ENCODE assay signal across 18 cellular contexts in the genomic region with DNA sequence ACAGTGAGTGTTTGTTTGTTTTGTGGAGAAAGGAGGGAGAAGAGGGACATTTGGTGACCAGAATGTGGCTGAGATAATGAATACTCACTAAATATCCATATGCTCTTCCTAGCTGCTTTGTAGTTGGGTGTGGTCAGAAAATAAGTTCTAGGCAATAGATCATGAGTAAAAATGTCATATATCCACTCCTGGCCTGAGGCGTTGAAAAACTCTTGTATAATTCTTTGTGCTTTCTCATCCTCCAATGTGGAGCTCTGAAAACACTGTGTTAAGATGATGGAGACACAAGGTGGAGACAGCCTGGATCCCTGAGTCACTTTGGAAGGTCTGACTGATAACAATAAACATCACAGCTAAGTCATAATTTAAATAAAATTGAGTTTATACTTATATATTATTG. TPM values are rescaled to one million over a fixed set of nuclear protein-coding genes. Genes with fewer than 3 reads are reported as not detected.
DNase-seq lines count a peak whose midpoint lies in the region; ATAC-seq and TF ChIP-seq lines count a peak whose summit lies in the region.
"Had no signal": no experiment of that assay in that cellular context is flagged by ENCODE, and none has a peak within 500 bp of the region (broad histone marks: within the 10 kb centered on the region; RNA-seq: fewer than 3 reads in every experiment).

No MANE protein-coding gene starts in this region.

- peaks cover 36% of the 10 kb centered on the region for H3K4me1 ChIP-seq in GM23248 (ENCODE audit: insufficient read depth)
- H3K4me1 ChIP-seq: BLaER1, HAP-1 had no signal

- intact Hi-C loops in dendritic cell treated with granulocyte-macrophage colony-stimulating factor and Interleukin-4, amounts not matched to agents 40 ng/mL and 50 ng/mL, for 4 days (cut with micrococcal nuclease) = no loop called here

- no peak overlapping the region for H2AFZ ChIP-seq in GM23248

- peaks cover 17% of the 10 kb centered on the region; the same call in 1 of the 2 replicates for H3F3A ChIP-seq in GM23248 (ENCODE audit: insufficient read depth)

- POLR2A ChIA-PET in activated CD4-positive, alpha-beta T cell treated with anti-CD3 and anti-CD28 coated beads, Interleukin-2, amount 10 ng/mL, durations not matched to agents 7 days and 5 days (lab: Charles Lee) = no interaction called here

- peaks cover 2% of the 10 kb centered on the region for H3K36me3 Mint-ChIP-seq in activated CD4-positive, alpha-beta T cell treated with anti-CD3 and anti-CD28 coated beads, Interleukin-2, amount 10 ng/mL, durations not matched to agents 7 days and 5 days (ENCODE audit: low read depth)
- no peaks in the 10 kb centered on the region for H3K36me3 Mint-ChIP-seq in dendritic cell treated with granulocyte-macrophage colony-stimulating factor and Interleukin-4, amounts not matched to agents 40 ng/mL and 50 ng/mL, for 4 days (ENCODE audit: low read depth)
- no peaks in the 10 kb centered on the region for H3K36me3 Mint-ChIP-seq in type B pancreatic cell
- no peaks in the 10 kb centered on the region for H3K36me3 Mint-ChIP-seq in activated naive CD8-positive, alpha-beta T cell treated with anti-CD3 and anti-CD28 coated beads, Interleukin-2, amount 50 U/mL, for 24 hours (ENCODE audit: low read depth)
- H3K36me3 Mint-ChIP-seq: CD14-positive monocyte; CD4-positive, alpha-beta memory T cell had no signal

- no peak for ATAC-seq in activated naive CD8-positive, alpha-beta T cell treated with anti-CD3 and anti-CD28 coated beads, Interleukin-2, amount 50 U/mL, for 24 hours
- ATAC-seq in GM18907 (IDR thresholded peaks at IDR 0.05; ENCODE audit: unreplicated experiment) = no peak

- no peaks in the 10 kb centered on the region for H3K9me3 ChIP-seq in GM23248 (ENCODE audit: low read depth)
- H3K9me3 ChIP-seq: BLaER1, HAP-1 had no signal

- peak overlapping the region; percentile 19 for H3K27ac Mint-ChIP-seq in activated CD4-positive, alpha-beta T cell treated with anti-CD3 and anti-CD28 coated beads, Interleukin-2, amount 10 ng/mL, durations not matched to agents 7 days and 5 days
- H3K27ac Mint-ChIP-seq in dendritic cell treated with granulocyte-macrophage colony-stimulating factor and Interleukin-4, amounts not matched to agents 40 ng/mL and 50 ng/mL, for 4 days = peak overlapping the region; percentile 7
- H3K27ac Mint-ChIP-seq in type B pancreatic cell = peak overlapping the region; percentile 3
- no peak overlapping the region for H3K27ac Mint-ChIP-seq in activated naive CD8-positive, alpha-beta T cell treated with anti-CD3 and anti-CD28 coated beads, Interleukin-2, amount 50 U/mL, for 24 hours
- H3K27ac Mint-ChIP-seq: CD14-positive monocyte; CD4-positive, alpha-beta memory T cell had no signal

- TF ChIP-seq CTCF in type B pancreatic cell (conservative IDR thresholded peaks at IDR 0.05) = no peak

- in situ Hi-C loops in GM23248 (cut with MboI) = no loop called here

- no peaks in the 10 kb centered on the region for H3K27me3 ChIP-seq in GM23248 (replicated peaks; ENCODE audit: insufficient read depth)
- H3K27me3 ChIP-seq: BLaER1 had no signal

- no peaks in the 10 kb centered on the region for H4K20me1 ChIP-seq in GM23248 (ENCODE audit: insufficient read depth)
- H4K20me1 ChIP-seq: BLaER1 had no signal

- H3K27me3 Mint-ChIP-seq in activated CD4-positive, alpha-beta T cell treated with anti-CD3 and anti-CD28 coated beads, Interleukin-2, amount 10 ng/mL, durations not matched to agents 7 days and 5 days = peaks cover 23% of the 10 kb centered on the region
- peaks cover 16% of the 10 kb centered on the region for H3K27me3 Mint-ChIP-seq in dendritic cell treated with granulocyte-macrophage colony-stimulating factor and Interleukin-4, amounts not matched to agents 40 ng/mL and 50 ng/mL, for 4 days
- peaks cover 25% of the 10 kb centered on the region for H3K27me3 Mint-ChIP-seq in type B pancreatic cell
- H3K27me3 Mint-ChIP-seq in activated naive CD8-positive, alpha-beta T cell treated with anti-CD3 and anti-CD28 coated beads, Interleukin-2, amount 50 U/mL, for 24 hours = peaks cover 11% of the 10 kb centered on the region

- no peaks in the 10 kb centered on the region for H3K9me3 Mint-ChIP-seq in activated CD4-positive, alpha-beta T cell treated with anti-CD3 and anti-CD28 coated beads, Interleukin-2, amount 10 ng/mL, durations not matched to agents 7 days and 5 days
- H3K9me3 Mint-ChIP-seq in dendritic cell treated with granulocyte-macrophage colony-stimulating factor and Interleukin-4, amounts not matched to agents 40 ng/mL and 50 ng/mL, for 4 days = no peaks in the 10 kb centered on the region
- peaks cover 4% of the 10 kb centered on the region for H3K9me3 Mint-ChIP-seq in type B pancreatic cell
- no peaks in the 10 kb centered on the region for H3K9me3 Mint-ChIP-seq in activated naive CD8-positive, alpha-beta T cell treated with anti-CD3 and anti-CD28 coated beads, Interleukin-2, amount 50 U/mL, for 24 hours
- H3K9me3 Mint-ChIP-seq: CD14-positive monocyte; CD4-positive, alpha-beta memory T cell had no signal

- CTCF ChIA-PET in activated CD4-positive, alpha-beta T cell treated with anti-CD3 and anti-CD28 coated beads, Interleukin-2, amount 10 ng/mL, durations not matched to agents 7 days and 5 days (lab: Charles Lee) = interaction anchor here (1.3 kb wide), 1 partner anchor 97 kb away, joined by 4 read pairs; no protein-coding TSS in a partner anchor

- H3K4me3 Mint-ChIP-seq in activated CD4-positive, alpha-beta T cell treated with anti-CD3 and anti-CD28 coated beads, Interleukin-2, amount 10 ng/mL, durations not matched to agents 7 days and 5 days = no peak overlapping the region
- no peak overlapping the region for H3K4me3 Mint-ChIP-seq in dendritic cell treated with granulocyte-macrophage colony-stimulating factor and Interleukin-4, amounts not matched to agents 40 ng/mL and 50 ng/mL, for 4 days
- H3K4me3 Mint-ChIP-seq in type B pancreatic cell = no peak overlapping the region
- no peak overlapping the region for H3K4me3 Mint-ChIP-seq in activated naive CD8-positive, alpha-beta T cell treated with anti-CD3 and anti-CD28 coated beads, Interleukin-2, amount 50 U/mL, for 24 hours
- H3K4me3 Mint-ChIP-seq: CD14-positive monocyte; CD4-positive, alpha-beta memory T cell had no signal

- 44 to 69% methylated on average over 1 of the region's 1 CpG for WGBS in GM23248 (ENCODE audit: low coverage in 1 of 2, low lambda C conversion rate in 2 of 2, missing lambda C conversion rate in 2 of 2), 2 experiments

- no peak overlapping the region for H3K4me2 ChIP-seq in GM23248 (ENCODE audit: unreplicated experiment)
- H3K4me2 ChIP-seq: BLaER1 had no signal

- no peak overlapping the region for H3K27ac ChIP-seq in GM23248
- H3K27ac ChIP-seq: BLaER1, HL-60 had no signal

- no peaks in the 10 kb centered on the region for H3K79me2 ChIP-seq in GM23248 (ENCODE audit: insufficient read depth)

- H3K4me1 Mint-ChIP-seq in activated CD4-positive, alpha-beta T cell treated with anti-CD3 and anti-CD28 coated beads, Interleukin-2, amount 10 ng/mL, durations not matched to agents 7 days and 5 days = peaks cover 32% of the 10 kb centered on the region
- H3K4me1 Mint-ChIP-seq in dendritic cell treated with granulocyte-macrophage colony-stimulating factor and Interleukin-4, amounts not matched to agents 40 ng/mL and 50 ng/mL, for 4 days (ENCODE audit: low read depth) = peaks cover 35% of the 10 kb centered on the region
- no peaks in the 10 kb centered on the region for H3K4me1 Mint-ChIP-seq in type B pancreatic cell (ENCODE audit: unreplicated experiment)
- H3K4me1 Mint-ChIP-seq in activated naive CD8-positive, alpha-beta T cell treated with anti-CD3 and anti-CD28 coated beads, Interleukin-2, amount 50 U/mL, for 24 hours = peaks cover 5% of the 10 kb centered on the region

- DNase-seq in activated CD4-positive, alpha-beta T cell treated with anti-CD3 and anti-CD28 coated beads, Interleukin-2, amount 10 ng/mL, durations not matched to agents 7 days and 5 days = no peak
- no peak for DNase-seq in activated CD4-positive, alpha-beta T cell treated with anti-CD3 and anti-CD28 coated beads, Interleukin-2, amount 50 U/mL, for 1 hour
- DNase-seq in GM23248 = peak; percentile 20
- no peak for DNase-seq in type B pancreatic cell (ENCODE audit: extremely low spot score, unreplicated experiment)
- no peak for DNase-seq in activated naive CD8-positive, alpha-beta T cell treated with anti-CD3 and anti-CD28 coated beads, Interleukin-2, amount 50 U/mL, for 24 hours
- DNase-seq: 8988T; CD4-positive, alpha-beta memory T cell; DMS153; DMS79; GDM1 had no signal

- H3K9ac ChIP-seq in GM23248 = no peak overlapping the region
- H3K9ac ChIP-seq: BLaER1 had no signal

- H3K36me3 ChIP-seq in GM23248 (ENCODE audit: low read depth) = no peaks in the 10 kb centered on the region
- H3K36me3 ChIP-seq: BLaER1, HAP-1 had no signal

- no peak overlapping the region for H3K4me3 ChIP-seq in GM23248
- H3K4me3 ChIP-seq: BLaER1, HAP-1 had no signal

- H3K9me2 ChIP-seq in GM23248 (ENCODE audit: insufficient read depth) = no peaks in the 10 kb centered on the region

RNA-seq across cellular contexts. Expression of gene IL16, which starts 28.0 kb away (rescaled TPM):
- total RNA-seq in activated CD4-positive, alpha-beta T cell treated with anti-CD3 and anti-CD28 coated beads, Interleukin-2, amount 10 ng/mL, durations not matched to agents 7 days and 5 days = 100 to 1,000 TPM; 239 to 242 TPM
- total RNA-seq in GM23248 (2014; rRNA removed; shearing (Covaris generic)) = under 0.01 and 0.32 TPM in 2 replicates
- polyA plus RNA-seq in GM23248 (2016; fragmentation: Nextera tagmentation; extraction: Ambion mirVana) = 0.53 and 0.94 TPM in 2 replicates
- 0.14 TPM in 1 of 2 replicates, not detected in the other for total RNA-seq in type B pancreatic cell (ENCODE audit: low replicate concordance)
- total RNA-seq: Daoy had no signal

RNA-seq across cellular contexts. Expression of gene CFAP161, which starts 34.6 kb away (rescaled TPM):
- total RNA-seq in activated CD4-positive, alpha-beta T cell treated with anti-CD3 and anti-CD28 coated beads, Interleukin-2, amount 10 ng/mL, durations not matched to agents 7 days and 5 days = not detected
- not detected in 2 replicates for total RNA-seq in GM23248 (2014; rRNA removed; shearing (Covaris generic))
- polyA plus RNA-seq in GM23248 (2016; fragmentation: Nextera tagmentation; extraction: Ambion mirVana) = not detected in 2 replicates
- total RNA-seq in type B pancreatic cell (ENCODE audit: low replicate concordance) = 0.36 TPM in 1 of 2 replicates, not detected in the other
- total RNA-seq: CD4-positive, alpha-beta memory T cell had no signal
- polyA plus RNA-seq: AG04450; CD14-positive monocyte; CD4-positive, alpha-beta memory T cell had no signal

Comparison
In these comparisons a context has a peak if more than half of its experiments do, and no peak if none do; other contexts are left out.
1. RNA of gene IL16, which starts 28.0 kb away (total RNA-seq): 239 to 242 TPM in activated CD4-positive, alpha-beta T cell treated with anti-CD3 and anti-CD28 coated beads, Interleukin-2, amount 10 ng/mL, durations not matched to agents 7 days and 5 days; under 0.01 to 0.32 TPM in GM23248 and 0.14 TPM in type B pancreatic cell; every median in the first group is over 100 times any median in the second.